ENCODE assay signal across 24 cellular contexts in the genomic region with DNA sequence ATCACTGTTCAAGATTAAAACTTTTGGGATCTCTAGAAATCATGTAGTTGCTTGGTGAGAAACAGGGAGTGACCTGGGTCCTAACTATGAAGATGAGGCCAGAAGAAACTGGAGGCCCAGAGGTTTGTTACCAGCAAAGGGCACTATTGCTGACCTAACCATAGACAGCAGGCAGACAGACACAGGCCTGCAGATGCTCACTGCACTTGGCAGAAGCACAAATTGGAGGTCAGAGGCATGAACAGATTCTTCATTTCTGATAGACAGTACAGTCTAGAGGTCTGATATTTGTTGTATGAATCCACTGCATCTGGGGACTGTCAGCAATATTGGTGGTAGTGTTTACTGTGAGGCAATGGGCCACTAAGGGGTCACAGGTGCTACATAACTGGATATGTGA. TPM values are rescaled to one million over a fixed set of nuclear protein-coding genes. Genes with fewer than 3 reads are reported as not detected.
DNase-seq lines count a peak whose midpoint lies in the region; FAIRE-seq and TF ChIP-seq lines count a peak whose summit lies in the region.
"Had no signal": no experiment of that assay in that cellular context is flagged by ENCODE, and none has a peak within 500 bp of the region (broad histone marks: within the 10 kb centered on the region; RNA-seq: fewer than 3 reads in every experiment).

No MANE protein-coding gene starts in this region.

- H4K8ac ChIP-seq in H1 (ENCODE audit: extremely low read depth, insufficient read depth, low read length) (no peak overlapping the region), neuronal stem cell (ENCODE audit: low read depth, low read length) (no peak overlapping the region)

- H3K27ac Mint-ChIP-seq in HFFc6, result peak overlapping the region; percentile 78
- H3K27ac Mint-ChIP-seq: activated CD8-positive, alpha-beta T cell treated with anti-CD3 and anti-CD28 coated beads for 36 hours; CD14-positive monocyte; stimulated activated naive CD8-positive, alpha-beta T cell treated with anti-CD3 and anti-CD28 coated beads, Interleukin-15, amount 100 ng/mL, for 72 hours had no signal

- DNase-seq in HFFc6 (no peak), H1 (ENCODE audit: low read depth in 1 of 2, low spot score in 2 of 2) (no peak), neuronal stem cell (ENCODE audit: low spot score) (no peak), stomach (no peak), epidermal melanocyte (ENCODE audit: insufficient read length, low spot score) (no peak), GDM1 (lab: John Stamatoyannopoulos, UW) (no peak)
- no peak for DNase-seq in activated CD8-positive, alpha-beta memory T cell treated with anti-CD3 and anti-CD28 coated beads, Interleukin-2, amount 50 U/mL, for 4 hours
- DNase-seq: activated CD4-positive, CD25-positive, alpha-beta regulatory T cell; activated CD8-positive, alpha-beta T cell treated with anti-CD3 and anti-CD28 coated beads for 36 hours; activated gamma-delta T cell treated with Interleukin-2 at 50 U/mL for 16 hours; activated T-cell treated with anti-CD3 and anti-CD28 coated beads, Interleukin-2, amount 50 U/mL, for 1 hour; adrenal gland; heart right ventricle; KG1; mucosa of descending colon; NCI-H146; NCI-H524 treated with DMSO at 0.1 percent for 48 hours; stimulated activated naive CD8-positive, alpha-beta T cell treated with anti-CD3 and anti-CD28 coated beads, Interleukin-15, amount 100 ng/mL, for 72 hours; T1000; upper lobe of left lung had no signal

- POLR2A ChIA-PET in H1 (lab: Charles Lee; ENCODE audit: partially characterized antibody), result interaction anchor here (1.2 to 1.5 kb wide), 4 partner anchors 11 to 28 kb away, joined by 3 to 5 read pairs (median 3); no protein-coding TSS in a partner anchor

- H2BK12ac ChIP-seq in H1 (ENCODE audit: low read depth, low read length), result no peak overlapping the region
- no peak overlapping the region for H2BK12ac ChIP-seq in neuronal stem cell (ENCODE audit: low read length)

- no peaks in the 10 kb centered on the region for H4K20me1 ChIP-seq in H1 (replicated peaks in 1 of 2; ENCODE audit: control insufficient read depth in 1 of 2, insufficient read depth in 2 of 2, low read length in 2 of 2)

- no peaks in the 10 kb centered on the region; a peak in 1 of 7 replicates for H3K27me3 ChIP-seq in H1 (replicated peaks in 1 of 4; ENCODE audit: control insufficient read depth in 3 of 4, extremely low read depth in 1 of 4, insufficient read depth in 3 of 4, low read length in 3 of 4)
- no peaks in the 10 kb centered on the region for H3K27me3 ChIP-seq in neuronal stem cell (ENCODE audit: control insufficient read depth in 3 of 3, insufficient read depth in 3 of 3, low read depth in 1 of 3, low read length in 3 of 3)
- H3K27me3 ChIP-seq in stomach, result no peaks in the 10 kb centered on the region
- H3K27me3 ChIP-seq: adrenal gland, heart right ventricle, neutrophil, upper lobe of left lung had no signal

- TF ChIP-seq CTCF in HFFc6 (IDR thresholded peaks at IDR 0.05) (no peak), H1 (IDR thresholded peaks at IDR 0.05; ENCODE audit: control extremely low read depth in 1 of 3, insufficient read depth in 1 of 3, low read depth in 1 of 3, low read length in 3 of 3) (no peak), stomach (IDR thresholded peaks at IDR 0.05) (no peak)

- TF ChIP-seq RAD21 in H1 (IDR thresholded peaks at IDR 0.05 in 1 of 2, conservative IDR thresholded peaks at IDR 0.05 in 1 of 2; ENCODE audit: low read depth in 2 of 2, low read length in 2 of 2), result no peak

- H3K4me2 ChIP-seq in H1 (ENCODE audit: insufficient read depth in 1 of 2, low read depth in 2 of 2, low read length in 2 of 2) (no peak overlapping the region), neuronal stem cell (ENCODE audit: insufficient read depth, low read length, poor library complexity, severe bottlenecking) (no peak overlapping the region)

- H3K9ac ChIP-seq in H1 (replicated peaks in 1 of 4; ENCODE audit: extremely low read depth in 1 of 4, low read depth in 3 of 4, low read length in 3 of 4) (no peak overlapping the region), neuronal stem cell (ENCODE audit: low read depth, low read length, poor library complexity) (no peak overlapping the region)

- H3K56ac ChIP-seq in H1 (replicated peaks; ENCODE audit: insufficient read length, low read depth, low read length), result no peak overlapping the region

- intact Hi-C loops in stomach (cut with DNase I; ENCODE audit: low total_unique reads), result no loop called here

- H2BK15ac ChIP-seq in H1 (ENCODE audit: low read length) (no peak overlapping the region), neuronal stem cell (ENCODE audit: low read length) (no peak overlapping the region)

- H3K27ac ChIP-seq in H1 (ENCODE audit: low read depth, low read length) (no peak overlapping the region), neuronal stem cell (replicated peaks; ENCODE audit: low read length) (peak overlapping the region; percentile 61), stomach (peak overlapping the region in 4 of 5 donors; percentile 3 to 80 (median 38))
- H3K27ac ChIP-seq: neutrophil, RWPE1 had no signal

- H3K4me3 ChIP-seq in H1 (ENCODE audit: extremely low read depth in 1 of 4, insufficient read depth in 2 of 4, low read depth in 3 of 4, low read length in 4 of 4) (no peak overlapping the region), neuronal stem cell (ENCODE audit: low read length in 2 of 2) (no peak overlapping the region), stomach (no peak overlapping the region)
- H3K4me3 ChIP-seq: adrenal gland, heart right ventricle, mucosa of descending colon, upper lobe of left lung had no signal

- H4K91ac ChIP-seq in H1 (replicated peaks; ENCODE audit: insufficient read length, low read length) (no peak overlapping the region), neuronal stem cell (ENCODE audit: low read depth, low read length, poor library complexity) (no peak overlapping the region)

- H3K23ac ChIP-seq in H1 (ENCODE audit: insufficient read length) (no peak overlapping the region), neuronal stem cell (ENCODE audit: low read depth, low read length, poor library complexity) (no peak overlapping the region)

- H3K14ac ChIP-seq in H1 (ENCODE audit: insufficient read length) (no peak overlapping the region), neuronal stem cell (ENCODE audit: low read length) (no peak overlapping the region)

- H2AFZ ChIP-seq in H1 (ENCODE audit: low read length) (0 out of 2 replicates have a peak overlapping the region, but pooled peaks have one; percentile 6), neuronal stem cell (ENCODE audit: low read length) (peak overlapping the region; percentile 46)

- H3K9me3 Mint-ChIP-seq in HFFc6, result no peaks in the 10 kb centered on the region
- H3K9me3 Mint-ChIP-seq: activated CD8-positive, alpha-beta T cell treated with anti-CD3 and anti-CD28 coated beads for 36 hours had no signal

- no peak overlapping the region for H2BK5ac ChIP-seq in H1 (ENCODE audit: low read depth, low read length)
- no peak overlapping the region for H2BK5ac ChIP-seq in neuronal stem cell (ENCODE audit: low read length)

- H3K79me2 ChIP-seq in H1 (ENCODE audit: control insufficient read depth in 1 of 2, insufficient read depth in 2 of 2, low read length in 2 of 2), result no peaks in the 10 kb centered on the region

- H2BK120ac ChIP-seq in H1 (replicated peaks; ENCODE audit: low read depth, low read length) (no peak overlapping the region), neuronal stem cell (ENCODE audit: low read depth, low read length) (no peak overlapping the region)

- peak overlapping the region; percentile 44; the same call in 1 of the 2 replicates for H3K4me3 Mint-ChIP-seq in HFFc6
- H3K4me3 Mint-ChIP-seq: activated CD8-positive, alpha-beta T cell treated with anti-CD3 and anti-CD28 coated beads for 36 hours; CD14-positive monocyte; stimulated activated naive CD8-positive, alpha-beta T cell treated with anti-CD3 and anti-CD28 coated beads, Interleukin-15, amount 100 ng/mL, for 72 hours had no signal

- H4K5ac ChIP-seq in H1 (ENCODE audit: insufficient read length, low read depth, low read length), result no peak overlapping the region

- no peak overlapping the region for H2BK20ac ChIP-seq in H1 (ENCODE audit: low read length)

- H3K36me3 ChIP-seq in H1 (ENCODE audit: control insufficient read depth in 2 of 4, insufficient read depth in 4 of 4, low read length in 3 of 4) (no peaks in the 10 kb centered on the region), neuronal stem cell (replicated peaks in 1 of 2; ENCODE audit: control insufficient read depth in 2 of 2, insufficient read depth in 2 of 2, low read length in 2 of 2) (no peaks in the 10 kb centered on the region), stomach (no peaks in the 10 kb centered on the region)
- H3K36me3 ChIP-seq: adrenal gland, heart right ventricle, neutrophil, upper lobe of left lung had no signal

- H3K4me1 ChIP-seq in H1 (replicated peaks in 1 of 4; ENCODE audit: control insufficient read depth in 3 of 4, insufficient read depth in 4 of 4, low read length in 3 of 4) (peaks cover 0 to 2% (median 2%) of the 10 kb centered on the region in 4 experiments; a peak in 3 of 7 replicates), neuronal stem cell (ENCODE audit: control insufficient read depth in 2 of 2, insufficient read depth in 1 of 2, low read depth in 1 of 2, low read length in 2 of 2) (peaks cover 3 to 14% of the 10 kb centered on the region in 2 donors), stomach (peaks cover 0 to 37% (median 23%) of the 10 kb centered on the region in 4 donors)
- H3K4me1 ChIP-seq: adrenal gland had no signal

- peaks cover 54% of the 10 kb centered on the region for H3K36me3 Mint-ChIP-seq in HFFc6 (ENCODE audit: low read depth)
- H3K36me3 Mint-ChIP-seq: CD14-positive monocyte had no signal

- TF ChIP-seq EP300 in H1 (IDR thresholded peaks at IDR 0.05; ENCODE audit: borderline replicate concordance in 1 of 2, low read depth in 2 of 2, low read length in 2 of 2) (no peak), stomach (IDR thresholded peaks at IDR 0.05) (no peak)

- H2AK5ac ChIP-seq in H1 (ENCODE audit: low read depth, low read length), result no peak overlapping the region
- H2AK5ac ChIP-seq in neuronal stem cell (ENCODE audit: low read depth, low read length), result no peak overlapping the region

- CTCF ChIA-PET in H1 (lab: Charles Lee; ENCODE audit: partially characterized antibody), result interaction anchor here (1.3 kb wide), 1 partner anchor 139 kb away, joined by 3 read pairs; no protein-coding TSS in a partner anchor

- TF ChIP-seq POLR2A in H1 (IDR thresholded peaks at IDR 0.05; ENCODE audit: control extremely low read depth in 1 of 2, low read depth in 2 of 2, low read length in 2 of 2) (no peak), stomach (IDR thresholded peaks at IDR 0.05) (no peak)

- H3K27me3 Mint-ChIP-seq in HFFc6 (ENCODE audit: insufficient read depth), result peaks cover 41% of the 10 kb centered on the region

- FAIRE-seq in H1 (lab: Jason Lieb, UNC), result no peak
- FAIRE-seq: endometrium had no signal

- no peaks in the 10 kb centered on the region for H3K9me3 ChIP-seq in H1 (ENCODE audit: insufficient read depth in 2 of 2, low read depth in 1 of 2, low read length in 1 of 2)
- peaks cover 0 to 2% of the 10 kb centered on the region in 2 donors for H3K9me3 ChIP-seq in neuronal stem cell (replicated peaks in 1 of 2; ENCODE audit: control insufficient read depth in 2 of 2, insufficient read depth in 1 of 2, low read depth in 1 of 2, low read length in 2 of 2)
- no peaks in the 10 kb centered on the region for H3K9me3 ChIP-seq in stomach
- H3K9me3 ChIP-seq: adrenal gland, heart right ventricle, mucosa of descending colon, neutrophil, upper lobe of left lung had no signal

- no peak overlapping the region for H3K4ac ChIP-seq in H1 (replicated peaks; ENCODE audit: insufficient read length, low read depth, low read length)
- no peak overlapping the region for H3K4ac ChIP-seq in neuronal stem cell (ENCODE audit: low read length)

- H3K18ac ChIP-seq in H1 (ENCODE audit: extremely low read depth, low read length), result no peak overlapping the region
- no peak overlapping the region for H3K18ac ChIP-seq in neuronal stem cell (ENCODE audit: low read length)

- H3K4me1 Mint-ChIP-seq in HFFc6 (ENCODE audit: low read depth), result peaks cover 95% of the 10 kb centered on the region
- H3K4me1 Mint-ChIP-seq: CD14-positive monocyte; stimulated activated naive CD8-positive, alpha-beta T cell treated with anti-CD3 and anti-CD28 coated beads, Interleukin-15, amount 100 ng/mL, for 72 hours had no signal

- H3K79me1 ChIP-seq in H1 (ENCODE audit: low read depth, low read length) (no peaks in the 10 kb centered on the region), neuronal stem cell (ENCODE audit: low read depth, low read length) (no peaks in the 10 kb centered on the region)

- no peaks in the 10 kb centered on the region for H3K23me2 ChIP-seq in H1 (ENCODE audit: low read depth, low read length)

RNA-seq across cellular contexts. Expression of a gene that starts 27.1 kb away (rescaled TPM):
- total RNA-seq in HFFc6 (2021; fragmentation: NEBNext Ultra II Directional; extraction: Animal tissue kit (Norgen Biotek cat#: 25700)), result 1,000 to 10,000 TPM in 3 of 6 experiments, 100 to 1,000 TPM in 3; 877 to 1,071 (median 1,004) TPM
- 108 and 113 TPM in 2 replicates for total RNA-seq in H1 (2021; fragmentation: NEBNext Ultra II Directional; extraction: Animal tissue kit (Norgen Biotek cat#: 25700))
- polyA plus RNA-seq in H1 (2011; rRNA removed) (19.1 and 29.7 TPM in 2 replicates), stomach (10 to 100 TPM; 15.9 to 30.4 (median 22.7) TPM)
- polyA plus RNA-seq in H1 (2011; cell fraction: cytosol; rRNA removed), result 36.4 TPM
- 106 TPM for polyA plus RNA-seq in H1 (2011; cell fraction: nucleus; rRNA removed)
- polyA plus RNA-seq in H1 (2012, experiment 1 of 2), result 58.2 to 88.4 TPM (median 74.4 TPM) in 4 replicates
- 84.1 TPM for polyA plus RNA-seq in H1 (2012, experiment 2 of 2)
- 122 TPM for polyA plus RNA-seq in H1 (2013, experiment 1 of 2)
- 139 TPM for polyA plus RNA-seq in H1 (2013, experiment 2 of 2)
- polyA minus RNA-seq in H1 (2011; rRNA and poly(A)+ RNA removed), result 18.3 and 33.7 TPM in 2 replicates
- polyA minus RNA-seq in H1 (2011; cell fraction: cytosol; rRNA and poly(A)+ RNA removed), result 37.7 TPM
- 109 TPM for polyA minus RNA-seq in H1 (2011; cell fraction: nucleus; rRNA and poly(A)+ RNA removed)
- polyA plus RNA-seq in neuronal stem cell (2013, experiment 1 of 2), result 66.8 TPM
- 66.8 TPM for polyA plus RNA-seq in neuronal stem cell (2013, experiment 2 of 2)
- total RNA-seq in stomach, result 100 to 1,000 TPM in 1 of 5 donors, 10 to 100 TPM in 4; 17.0 to 123 (median 70.1) TPM
- polyA plus RNA-seq: CD14-positive monocyte had no signal
